In the genomic region with DNA sequence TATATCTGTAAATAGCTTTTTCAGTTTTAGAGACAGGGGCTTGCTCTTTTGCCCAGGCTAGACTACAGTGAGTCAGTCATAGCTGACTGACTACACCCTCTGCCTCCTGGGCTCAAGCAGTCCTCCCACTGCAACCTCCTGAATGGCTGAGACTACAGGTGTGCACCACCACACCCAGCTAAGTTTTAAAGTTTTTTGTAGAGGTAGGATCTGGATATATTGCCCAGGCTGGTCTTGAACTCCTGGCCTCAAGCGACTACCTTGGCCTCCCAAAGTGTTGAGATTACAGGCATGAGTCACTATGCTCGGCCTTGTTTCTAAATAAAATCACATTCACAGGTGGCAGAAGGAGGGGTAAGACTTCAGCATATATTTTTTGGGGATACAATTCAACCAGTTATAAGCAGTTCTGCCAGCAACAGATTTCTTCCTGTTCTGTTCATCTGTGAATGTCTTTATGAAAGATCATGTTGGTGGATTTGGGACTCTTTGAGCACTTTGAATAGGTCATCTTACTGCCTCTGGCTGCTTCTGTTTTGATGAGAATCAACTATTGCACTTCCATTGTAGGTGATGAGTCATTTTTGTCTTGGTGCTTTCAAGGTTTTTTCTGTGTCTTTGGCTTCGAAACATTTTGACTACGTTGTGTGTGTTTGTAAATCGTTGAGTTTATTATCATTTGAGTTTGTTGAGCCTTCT, we compare ENCODE assay signal across 12 cellular contexts. TPM values are rescaled to one million over a fixed set of nuclear protein-coding genes. Genes with fewer than 3 reads are reported as not detected.
DNase-seq lines count a peak whose midpoint lies in the region; ATAC-seq and TF ChIP-seq lines count a peak whose summit lies in the region.
"Had no signal": no experiment of that assay in that cellular context is flagged by ENCODE, and none has a peak within 500 bp of the region (broad histone marks: within the 10 kb centered on the region; RNA-seq: fewer than 3 reads in every experiment).

No MANE protein-coding gene starts in this region.

- H3K4me3 ChIP-seq in SJSA1 (no peak overlapping the region), lower leg skin (ENCODE audit: low read depth, poor library complexity, severe bottlenecking) (no peak overlapping the region)
- H3K4me3 ChIP-seq: PC-9 had no signal

- ATAC-seq in GM19025 (IDR thresholded peaks at IDR 0.05; ENCODE audit: low read depth, unreplicated experiment) (peak; percentile 69), HG02885 (IDR thresholded peaks at IDR 0.05; ENCODE audit: poor library complexity, unreplicated experiment) (peak; percentile 83), T-cell (replicated peaks in 1 of 4) (no peak)
- ATAC-seq: CD8-positive, alpha-beta T cell had no signal

- peak overlapping the region; percentile 72 for H3K27ac ChIP-seq in SJSA1
- H3K27ac ChIP-seq: PC-9 had no signal

- DNase-seq in CD1c-positive myeloid dendritic cell (ENCODE audit: extremely low spot score), result peak; percentile 21
- peak in 1 of 2 experiments; percentile 79 for DNase-seq in SJSA1 (ENCODE audit: low read depth in 1 of 2, low spot score in 2 of 2)
- no peak for DNase-seq in lower leg skin (ENCODE audit: low spot score in 2 of 2)
- DNase-seq in globus pallidus (ENCODE audit: low spot score), result no peak
- no peak for DNase-seq in T-cell
- no peak for DNase-seq in NCI-H774 (lab: John Stamatoyannopoulos, UW)
- DNase-seq: activated naive CD4-positive, alpha-beta T cell; CD8-positive, alpha-beta T cell; occipital lobe; PC-9 had no signal

- peaks cover 0 to 6% (median 5%) of the 10 kb centered on the region in 3 donors for H3K9me3 Mint-ChIP-seq in T-cell

- no peaks in the 10 kb centered on the region for H3K27me3 Mint-ChIP-seq in T-cell

- no peak for TF ChIP-seq POLR2A in lower leg skin (IDR thresholded peaks at IDR 0.05)

- H3K4me1 ChIP-seq in SJSA1 (replicated peaks), result peaks cover 29% of the 10 kb centered on the region

- no peaks in the 10 kb centered on the region for H3K27me3 ChIP-seq in SJSA1 (replicated peaks)

- POLR2A ChIA-PET in T-cell (lab: Charles Lee), result no interaction called here

- H3K9me3 ChIP-seq in SJSA1 (replicated peaks), result no peaks in the 10 kb centered on the region

- no peak for TF ChIP-seq CTCF in lower leg skin (IDR thresholded peaks at IDR 0.05)

- H3K36me3 ChIP-seq in SJSA1, result peaks cover 10% of the 10 kb centered on the region

- WGBS in lower leg skin, 2 donors, result 86 to 94% methylated on average over 5 of the region's 5 CpGs

- intact Hi-C loops in lower leg skin (cut with DNase I; ENCODE audit: low total_unique reads), result no loop called here

- peak overlapping the region in 1 of 2 donors; percentile 23 for H3K27ac Mint-ChIP-seq in T-cell
- H3K27ac Mint-ChIP-seq: CD8-positive, alpha-beta T cell had no signal

- CTCF ChIA-PET in T-cell (lab: Charles Lee), result interaction anchor here (0.6 to 0.9 kb wide), 2 partner anchors 61 to 1645 kb away, joined by 3 to 4 read pairs; no protein-coding TSS in a partner anchor

- H3K4me1 Mint-ChIP-seq in T-cell, result peaks cover 81 to 92% (median 82%) of the 10 kb centered on the region in 3 donors

- H3K36me3 Mint-ChIP-seq in T-cell, result peaks cover 28% of the 10 kb centered on the region

- H3K4me3 Mint-ChIP-seq in T-cell, result no peak overlapping the region
- H3K4me3 Mint-ChIP-seq: CD8-positive, alpha-beta T cell had no signal

RNA-seq across cellular contexts. Expression of a gene that starts 15.7 kb away (rescaled TPM):
- 27.2 and 37.4 TPM in 2 replicates for total RNA-seq in SJSA1 (2014; rRNA removed; shearing (Covaris generic))
- total RNA-seq in lower leg skin (10 to 100 TPM; 35.8 to 83.9 (median 56.7) TPM), T-cell (100 to 1,000 TPM; 157 to 180 (median 170) TPM)

Comparison
In these comparisons a context has a peak if more than half of its experiments do, and no peak if none do; other contexts are left out.
1. ATAC-seq: peak in GM19025 (single experiment) and HG02885 (single experiment); none in T-cell (0 of 4).